Comparison of ENCODE assay signal across 19 cellular contexts in the genomic region with DNA sequence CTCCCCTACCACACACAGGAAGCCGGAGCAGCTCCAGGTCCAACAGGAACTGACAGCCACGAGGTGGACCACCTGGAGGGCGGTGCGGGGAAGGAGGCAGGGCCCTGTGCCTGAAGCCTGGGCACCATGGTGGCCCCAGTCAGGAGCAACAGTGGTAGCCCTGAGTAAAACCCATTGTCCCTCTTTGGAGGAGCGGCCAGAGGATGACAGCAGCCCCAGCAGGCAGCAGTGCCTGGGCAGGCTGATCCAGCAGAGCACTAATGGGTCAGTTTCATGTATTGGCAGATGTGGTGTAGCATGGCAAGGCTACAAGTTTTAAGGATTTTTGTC. TPM values are rescaled to one million over a fixed set of nuclear protein-coding genes. Genes with fewer than 3 reads are reported as not detected.
A peak's percentile ranks its signal among the peaks of the same experiment; 100 is the strongest.
DNase-seq lines count a peak whose midpoint lies in the region; ATAC-seq and TF ChIP-seq lines count a peak whose summit lies in the region.
"Had no signal": no experiment of that assay in that cellular context is flagged by ENCODE, and none has a peak within 500 bp of the region (broad histone marks: within the 10 kb centered on the region; RNA-seq: fewer than 3 reads in every experiment).

No MANE protein-coding gene starts in this region.

- intact Hi-C loops in activated CD8-positive, alpha-beta T cell treated with anti-CD3 and anti-CD28 coated beads for 36 hours (cut with micrococcal nuclease), result no loop called here

- no peak for ATAC-seq in activated CD8-positive, alpha-beta T cell treated with anti-CD3 and anti-CD28 coated beads, Interleukin-2, amount 10 ng/mL, durations not matched to agents 7 days and 5 days
- no peak for ATAC-seq in activated CD8-positive, alpha-beta T cell treated with anti-CD3 and anti-CD28 coated beads for 36 hours
- ATAC-seq in left lobe of liver, result no peak
- ATAC-seq: A549, GM12878 had no signal

- H3K36me3 ChIP-seq in H7 (replicated peaks; ENCODE audit: control insufficient read depth, insufficient read depth, low read length) (no peaks in the 10 kb centered on the region), neuronal stem cell (replicated peaks in 1 of 2; ENCODE audit: control insufficient read depth in 2 of 2, insufficient read depth in 2 of 2, low read length in 2 of 2) (no peaks in the 10 kb centered on the region)
- H3K36me3 ChIP-seq: HAP-1 had no signal

- H3K4me1 Mint-ChIP-seq in activated CD8-positive, alpha-beta T cell treated with anti-CD3 and anti-CD28 coated beads, Interleukin-2, amount 10 ng/mL, durations not matched to agents 7 days and 5 days (ENCODE audit: low read depth), result peaks cover 6% of the 10 kb centered on the region
- H3K4me1 Mint-ChIP-seq in activated CD8-positive, alpha-beta T cell treated with anti-CD3 and anti-CD28 coated beads for 36 hours (ENCODE audit: low read depth), result peaks cover 4% of the 10 kb centered on the region
- H3K4me1 Mint-ChIP-seq in endothelial cell (ENCODE audit: unreplicated experiment), result no peaks in the 10 kb centered on the region

- no peak for TF ChIP-seq CTCF in activated CD8-positive, alpha-beta T cell treated with anti-CD3 and anti-CD28 coated beads for 36 hours (IDR thresholded peaks at IDR 0.05)
- no peak for TF ChIP-seq CTCF in endothelial cell (IDR thresholded peaks at IDR 0.05; ENCODE audit: unreplicated experiment)

- H3K79me1 ChIP-seq in neuronal stem cell (ENCODE audit: low read depth, low read length), result no peaks in the 10 kb centered on the region

- H3K27ac Mint-ChIP-seq in activated CD8-positive, alpha-beta T cell treated with anti-CD3 and anti-CD28 coated beads, Interleukin-2, amount 10 ng/mL, durations not matched to agents 7 days and 5 days, result peak overlapping the region; percentile 12
- no peak overlapping the region for H3K27ac Mint-ChIP-seq in activated CD8-positive, alpha-beta T cell treated with anti-CD3 and anti-CD28 coated beads for 36 hours
- H3K27ac Mint-ChIP-seq in endothelial cell (ENCODE audit: unreplicated experiment), result no peak overlapping the region
- H3K27ac Mint-ChIP-seq: CD4-positive, alpha-beta T cell had no signal

- no peak overlapping the region for H3K14ac ChIP-seq in neuronal stem cell (ENCODE audit: low read length)

- H3K18ac ChIP-seq in neuronal stem cell (ENCODE audit: low read length), result no peak overlapping the region

- peak overlapping the region; percentile 10 for H3K23ac ChIP-seq in neuronal stem cell (ENCODE audit: low read depth, low read length, poor library complexity)

- no CpG with 5 or more reads among the region's 5 CpGs for WGBS in neuronal stem cell (ENCODE audit: extremely low coverage in 2 of 2, insufficient read length in 2 of 2, insufficient replicate concordance in 1 of 2), 2 donors

- no peak overlapping the region for H3K4ac ChIP-seq in neuronal stem cell (ENCODE audit: low read length)

- H2AK5ac ChIP-seq in neuronal stem cell (ENCODE audit: low read depth, low read length), result no peak overlapping the region

- H3K4me2 ChIP-seq in neuronal stem cell (ENCODE audit: insufficient read depth, low read length, poor library complexity, severe bottlenecking), result no peak overlapping the region
- H3K4me2 ChIP-seq: A549 had no signal

- no peaks in the 10 kb centered on the region for H3K9me3 ChIP-seq in neuronal stem cell (replicated peaks in 1 of 2; ENCODE audit: control insufficient read depth in 2 of 2, insufficient read depth in 1 of 2, low read depth in 1 of 2, low read length in 2 of 2)
- H3K9me3 ChIP-seq: A549, HAP-1 had no signal

- H4K91ac ChIP-seq in neuronal stem cell (ENCODE audit: low read depth, low read length, poor library complexity), result no peak overlapping the region

- CTCF ChIA-PET in activated CD8-positive, alpha-beta T cell treated with anti-CD3 and anti-CD28 coated beads, Interleukin-2, amount 10 ng/mL, durations not matched to agents 7 days and 5 days (lab: Charles Lee), result interaction anchor here (1.1 kb wide), 1 partner anchor 235 kb away, joined by 3 read pairs; the partner anchor contains the start of genes LRSAM1 and RPL12
- CTCF ChIA-PET in activated CD8-positive, alpha-beta T cell treated with anti-CD3 and anti-CD28 coated beads for 36 hours (lab: Charles Lee), result no interaction called here

- POLR2A ChIA-PET in activated CD8-positive, alpha-beta T cell treated with anti-CD3 and anti-CD28 coated beads, Interleukin-2, amount 10 ng/mL, durations not matched to agents 7 days and 5 days (lab: Charles Lee), result no interaction called here
- POLR2A ChIA-PET in activated CD8-positive, alpha-beta T cell treated with anti-CD3 and anti-CD28 coated beads for 36 hours (lab: Charles Lee), result no interaction called here

- H2BK15ac ChIP-seq in neuronal stem cell (ENCODE audit: low read length), result no peak overlapping the region

- H3K9me3 Mint-ChIP-seq in activated CD8-positive, alpha-beta T cell treated with anti-CD3 and anti-CD28 coated beads, Interleukin-2, amount 10 ng/mL, durations not matched to agents 7 days and 5 days (ENCODE audit: insufficient read depth), result no peaks in the 10 kb centered on the region
- H3K9me3 Mint-ChIP-seq in activated CD8-positive, alpha-beta T cell treated with anti-CD3 and anti-CD28 coated beads for 36 hours, result no peaks in the 10 kb centered on the region
- no peaks in the 10 kb centered on the region for H3K9me3 Mint-ChIP-seq in endothelial cell (ENCODE audit: unreplicated experiment)
- H3K9me3 Mint-ChIP-seq: CD4-positive, alpha-beta T cell had no signal

- no peak overlapping the region for H2AFZ ChIP-seq in neuronal stem cell (ENCODE audit: low read length)

- no peak overlapping the region for H2BK120ac ChIP-seq in neuronal stem cell (ENCODE audit: low read depth, low read length)

- no peak overlapping the region for H3K4me3 ChIP-seq in H7 (ENCODE audit: insufficient read depth, low read depth, low read length)
- no peak overlapping the region for H3K4me3 ChIP-seq in neuronal stem cell (ENCODE audit: low read length in 2 of 2)
- H3K4me3 ChIP-seq: A549, GM12878, HAP-1 had no signal

- no peak overlapping the region for H2BK12ac ChIP-seq in neuronal stem cell (ENCODE audit: low read length)

- no peak overlapping the region for H4K8ac ChIP-seq in neuronal stem cell (ENCODE audit: low read depth, low read length)

- peaks cover 4% of the 10 kb centered on the region for H3K27me3 Mint-ChIP-seq in activated CD8-positive, alpha-beta T cell treated with anti-CD3 and anti-CD28 coated beads, Interleukin-2, amount 10 ng/mL, durations not matched to agents 7 days and 5 days (ENCODE audit: low read depth)
- H3K27me3 Mint-ChIP-seq in activated CD8-positive, alpha-beta T cell treated with anti-CD3 and anti-CD28 coated beads for 36 hours, result no peaks in the 10 kb centered on the region
- peaks cover 2% of the 10 kb centered on the region for H3K27me3 Mint-ChIP-seq in endothelial cell (ENCODE audit: unreplicated experiment)
- H3K27me3 Mint-ChIP-seq: CD4-positive, alpha-beta T cell had no signal

- no peak overlapping the region for H2BK5ac ChIP-seq in neuronal stem cell (ENCODE audit: low read length)

- no peaks in the 10 kb centered on the region for H3K4me1 ChIP-seq in neuronal stem cell (ENCODE audit: control insufficient read depth in 2 of 2, insufficient read depth in 1 of 2, low read depth in 1 of 2, low read length in 2 of 2)
- H3K4me1 ChIP-seq: A549, HAP-1 had no signal

- H3K9ac ChIP-seq in neuronal stem cell (ENCODE audit: low read depth, low read length, poor library complexity), result no peak overlapping the region

- H3K27ac ChIP-seq in neuronal stem cell (replicated peaks; ENCODE audit: low read length), result no peak overlapping the region
- H3K27ac ChIP-seq: 22Rv1, A549, C4-2B, HL-60 had no signal

- H3K36me3 Mint-ChIP-seq in activated CD8-positive, alpha-beta T cell treated with anti-CD3 and anti-CD28 coated beads, Interleukin-2, amount 10 ng/mL, durations not matched to agents 7 days and 5 days (ENCODE audit: low read depth), result no peaks in the 10 kb centered on the region
- no peaks in the 10 kb centered on the region for H3K36me3 Mint-ChIP-seq in activated CD8-positive, alpha-beta T cell treated with anti-CD3 and anti-CD28 coated beads for 36 hours (ENCODE audit: low read depth)
- H3K36me3 Mint-ChIP-seq in endothelial cell (ENCODE audit: low read depth, unreplicated experiment), result no peaks in the 10 kb centered on the region

- no peak overlapping the region for H3K4me3 Mint-ChIP-seq in activated CD8-positive, alpha-beta T cell treated with anti-CD3 and anti-CD28 coated beads, Interleukin-2, amount 10 ng/mL, durations not matched to agents 7 days and 5 days
- no peak overlapping the region for H3K4me3 Mint-ChIP-seq in activated CD8-positive, alpha-beta T cell treated with anti-CD3 and anti-CD28 coated beads for 36 hours
- no peak overlapping the region for H3K4me3 Mint-ChIP-seq in endothelial cell (ENCODE audit: unreplicated experiment)
- H3K4me3 Mint-ChIP-seq: CD4-positive, alpha-beta T cell had no signal

- no peak for DNase-seq in activated CD8-positive, alpha-beta T cell treated with anti-CD3 and anti-CD28 coated beads, Interleukin-2, amount 10 ng/mL, durations not matched to agents 7 days and 5 days
- DNase-seq in activated CD8-positive, alpha-beta T cell treated with anti-CD3 and anti-CD28 coated beads for 36 hours, result no peak
- DNase-seq in H7 (peak; percentile 32), islet precursor cell (peak; percentile 40), neuronal stem cell (ENCODE audit: low spot score) (no peak), left lobe of liver (ENCODE audit: low spot score) (no peak), endothelial cell (ENCODE audit: low spot score) (no peak)
- no peak for DNase-seq in activated effector memory CD4-positive, alpha-beta T cell treated with Interleukin-2 at 50 U/mL for 16 hours
- DNase-seq: AML-193; CD4-positive, alpha-beta T cell; DMS53; DND-41; EL had no signal

- H3K27me3 ChIP-seq in H7 (ENCODE audit: control insufficient read depth, insufficient read depth, low read length) (no peaks in the 10 kb centered on the region; the same call in 1 of the 2 replicates), neuronal stem cell (ENCODE audit: control insufficient read depth in 3 of 3, insufficient read depth in 3 of 3, low read depth in 1 of 3, low read length in 3 of 3) (no peaks in the 10 kb centered on the region)

RNA-seq across cellular contexts. Expression of gene GARNL3, which starts 47.7 kb away (rescaled TPM):
- total RNA-seq in activated CD8-positive, alpha-beta T cell treated with anti-CD3 and anti-CD28 coated beads, Interleukin-2, amount 10 ng/mL, durations not matched to agents 7 days and 5 days, result 1 to 10 TPM; 1.3 to 1.9 TPM
- 1 to 10 TPM; 3.8 to 4.2 TPM for total RNA-seq in activated CD8-positive, alpha-beta T cell treated with anti-CD3 and anti-CD28 coated beads for 36 hours
- 2.9 and 6.7 TPM in 2 replicates for total RNA-seq in H7 (2014; rRNA removed; shearing (Covaris generic))
- polyA plus RNA-seq in neuronal stem cell (2013, experiment 1 of 2), result 4.6 TPM
- 4.7 TPM for polyA plus RNA-seq in neuronal stem cell (2013, experiment 2 of 2)
- 7.4 TPM for total RNA-seq in left lobe of liver
- total RNA-seq in endothelial cell (ENCODE audit: unreplicated experiment), result 3.3 TPM

Comparison
In these comparisons a context has a peak if more than half of its experiments do, and no peak if none do; other contexts are left out.
1. DNase-seq: peak in H7 (single experiment) and islet precursor cell (single experiment); none in activated CD8-positive, alpha-beta T cell treated with anti-CD3 and anti-CD28 coated beads, Interleukin-2, amount 10 ng/mL, durations not matched to agents 7 days and 5 days (single experiment), activated CD8-positive, alpha-beta T cell treated with anti-CD3 and anti-CD28 coated beads for 36 hours (single experiment), neuronal stem cell (single experiment), left lobe of liver (single experiment), endothelial cell (single experiment) and activated effector memory CD4-positive, alpha-beta T cell treated with Interleukin-2 at 50 U/mL for 16 hours (single experiment).